In genomic region chr5:41883243-41883642, GRCh38 we compare ENCODE assay signal across 1 cellular context.
A peak's percentile ranks its signal among the peaks of the same experiment; 100 is the strongest.
TF ChIP-seq lines count a peak whose summit lies in the region.

No MANE protein-coding gene starts in this region.

TF ChIP-seq in K562, 482 proteins besides CTCF, POLR2A, EP300 and RAD21 (continues in another document):
- TF ChIP-seq LEF1 (IDR thresholded peaks at IDR 0.05): peak; percentile 67; the same call in 1 of the 2 replicates
- peak; percentile 52 to 61 for TF ChIP-seq NRF1 (conservative IDR thresholded peaks at IDR 0.05 in 1 of 2, IDR thresholded peaks at IDR 0.05 in 1 of 2)
- peak; percentile 57; the same call in 1 of the 2 replicates for TF ChIP-seq HES1 (IDR thresholded peaks at IDR 0.05; ENCODE audit: low read depth)
- no peak for TF ChIP-seq THAP7 (CRISPR knock-in tag; IDR thresholded peaks at IDR 0.05)
- TF ChIP-seq TFE3 (CRISPR knock-in tag; IDR thresholded peaks at IDR 0.05): no peak
- peak; percentile 87 for TF ChIP-seq NCOR1 (IDR thresholded peaks at IDR 0.05)
- TF ChIP-seq EP400 (IDR thresholded peaks at IDR 0.05): peak; percentile 68
- no peak for TF ChIP-seq BDP1 (IDR thresholded peaks at IDR 0.05; ENCODE audit: insufficient read depth, insufficient read length)
- peak; percentile 57 to 69 for TF ChIP-seq MNT (conservative IDR thresholded peaks at IDR 0.05)
- TF ChIP-seq SMARCC2 (IDR thresholded peaks at IDR 0.05; ENCODE audit: low read depth): 0 out of 2 replicates have a peak, but pooled peaks have one; percentile 45
- no peak for TF ChIP-seq SNRNP70 (optimal IDR thresholded peaks at IDR 0.05; ENCODE audit: low read depth, low read length)
- TF ChIP-seq CEBPG (CRISPR knock-in tag; IDR thresholded peaks at IDR 0.05): no peak
- TF ChIP-seq CEBPG (tag; conservative IDR thresholded peaks at IDR 0.05 in 1 of 2, IDR thresholded peaks at IDR 0.05 in 1 of 2): peak in 1 of 2 experiments; percentile 36; a peak in 1 of 4 replicates
- no peak for TF ChIP-seq USF2 (CRISPR knock-in tag; IDR thresholded peaks at IDR 0.05)
- TF ChIP-seq ZNF766 (CRISPR knock-in tag; conservative IDR thresholded peaks at IDR 0.05): peak; percentile 54; the same call in 1 of the 2 replicates
- peak; percentile 52 for TF ChIP-seq ATF7 (IDR thresholded peaks at IDR 0.05)
- TF ChIP-seq VEZF1 (CRISPR knock-in tag; IDR thresholded peaks at IDR 0.05): peak; percentile 21; the same call in 1 of the 2 replicates
- TF ChIP-seq ZNF398 (CRISPR knock-in tag; IDR thresholded peaks at IDR 0.05): no peak
- TF ChIP-seq ZNF76 (CRISPR knock-in tag; IDR thresholded peaks at IDR 0.05; ENCODE audit: borderline replicate concordance): peak; percentile 36; the same call in 1 of the 2 replicates
- no peak for TF ChIP-seq THRAP3 (IDR thresholded peaks at IDR 0.05; ENCODE audit: borderline replicate concordance)
- 0 out of 2 replicates have a peak, but pooled peaks have one; percentile 22 for TF ChIP-seq CREM (IDR thresholded peaks at IDR 0.05; ENCODE audit: low read depth)
- 0 out of 2 replicates have a peak, but pooled peaks have one; percentile 33 for TF ChIP-seq ZBTB9 (CRISPR knock-in tag; IDR thresholded peaks at IDR 0.05)
- TF ChIP-seq HNRNPLL (IDR thresholded peaks at IDR 0.05; ENCODE audit: low read depth, low read length, poor library complexity, severe bottlenecking): no peak
- TF ChIP-seq PHF8 (IDR thresholded peaks at IDR 0.05; ENCODE audit: borderline replicate concordance, low read length): no peak
- TF ChIP-seq SMAD1 (IDR thresholded peaks at IDR 0.05; ENCODE audit: low read depth, low read length, partially characterized antibody): peak; percentile 42
- TF ChIP-seq LCOR (CRISPR knock-in tag; IDR thresholded peaks at IDR 0.05): no peak
- peak; percentile 90 for TF ChIP-seq ARID1B (IDR thresholded peaks at IDR 0.05)
- TF ChIP-seq CTBP1 (IDR thresholded peaks at IDR 0.05; ENCODE audit: borderline replicate concordance): peak; percentile 68; the same call in 1 of the 2 replicates
- no peak for TF ChIP-seq ZSCAN32 (CRISPR knock-in tag; IDR thresholded peaks at IDR 0.05)
- no peak for TF ChIP-seq ZNF551 (CRISPR knock-in tag; IDR thresholded peaks at IDR 0.05)
- TF ChIP-seq MTF1 (CRISPR knock-in tag; IDR thresholded peaks at IDR 0.05; ENCODE audit: borderline replicate concordance): no peak
- TF ChIP-seq PRDM10 (IDR thresholded peaks at IDR 0.05; ENCODE audit: partially characterized antibody): peak; percentile 21
- TF ChIP-seq HMBOX1 (IDR thresholded peaks at IDR 0.05): peak; percentile 95
- TF ChIP-seq PHTF2 (CRISPR knock-in tag; IDR thresholded peaks at IDR 0.05): no peak
- TF ChIP-seq CBFA2T3 (IDR thresholded peaks at IDR 0.05): peak; percentile 91
- TF ChIP-seq NR4A1 (CRISPR knock-in tag; IDR thresholded peaks at IDR 0.05): 0 out of 2 replicates have a peak, but pooled peaks have one; percentile 27
- no peak for TF ChIP-seq NR4A1 (tag; IDR thresholded peaks at IDR 0.05)
- TF ChIP-seq FOXJ3 (CRISPR knock-in tag; IDR thresholded peaks at IDR 0.05): no peak
- TF ChIP-seq GATAD2B (IDR thresholded peaks at IDR 0.05; ENCODE audit: borderline replicate concordance): peak; percentile 63; the same call in 1 of the 2 replicates
- TF ChIP-seq FOXM1 (IDR thresholded peaks at IDR 0.05; ENCODE audit: low read depth): peak; percentile 56; the same call in 1 of the 2 replicates
- TF ChIP-seq FOXM1 (CRISPR knock-in tag; IDR thresholded peaks at IDR 0.05; ENCODE audit: low read depth): no peak
- TF ChIP-seq JUND (IDR thresholded peaks at IDR 0.05; ENCODE audit: borderline replicate concordance, low read depth, low read length): 0 out of 2 replicates have a peak, but pooled peaks have one; percentile 40
- no peak; the same call in 2 of the 3 replicates for TF ChIP-seq JUND (tag; IDR thresholded peaks at IDR 0.05; ENCODE audit: borderline replicate concordance, low read depth, low read length)
- TF ChIP-seq RFX5 (IDR thresholded peaks at IDR 0.05; ENCODE audit: low read depth, low read length): no peak
- no peak for TF ChIP-seq ZNF444 (CRISPR knock-in tag; IDR thresholded peaks at IDR 0.05)
- TF ChIP-seq THRB (CRISPR knock-in tag; conservative IDR thresholded peaks at IDR 0.05): no peak
- peak; percentile 44 for TF ChIP-seq EGR1 (conservative IDR thresholded peaks at IDR 0.05)
- TF ChIP-seq ZNF740 (CRISPR knock-in tag; IDR thresholded peaks at IDR 0.05): no peak
- TF ChIP-seq ZNF740 (tag; IDR thresholded peaks at IDR 0.05): no peak
